ENCODE assay signal across 1 cellular context in the genomic region with DNA sequence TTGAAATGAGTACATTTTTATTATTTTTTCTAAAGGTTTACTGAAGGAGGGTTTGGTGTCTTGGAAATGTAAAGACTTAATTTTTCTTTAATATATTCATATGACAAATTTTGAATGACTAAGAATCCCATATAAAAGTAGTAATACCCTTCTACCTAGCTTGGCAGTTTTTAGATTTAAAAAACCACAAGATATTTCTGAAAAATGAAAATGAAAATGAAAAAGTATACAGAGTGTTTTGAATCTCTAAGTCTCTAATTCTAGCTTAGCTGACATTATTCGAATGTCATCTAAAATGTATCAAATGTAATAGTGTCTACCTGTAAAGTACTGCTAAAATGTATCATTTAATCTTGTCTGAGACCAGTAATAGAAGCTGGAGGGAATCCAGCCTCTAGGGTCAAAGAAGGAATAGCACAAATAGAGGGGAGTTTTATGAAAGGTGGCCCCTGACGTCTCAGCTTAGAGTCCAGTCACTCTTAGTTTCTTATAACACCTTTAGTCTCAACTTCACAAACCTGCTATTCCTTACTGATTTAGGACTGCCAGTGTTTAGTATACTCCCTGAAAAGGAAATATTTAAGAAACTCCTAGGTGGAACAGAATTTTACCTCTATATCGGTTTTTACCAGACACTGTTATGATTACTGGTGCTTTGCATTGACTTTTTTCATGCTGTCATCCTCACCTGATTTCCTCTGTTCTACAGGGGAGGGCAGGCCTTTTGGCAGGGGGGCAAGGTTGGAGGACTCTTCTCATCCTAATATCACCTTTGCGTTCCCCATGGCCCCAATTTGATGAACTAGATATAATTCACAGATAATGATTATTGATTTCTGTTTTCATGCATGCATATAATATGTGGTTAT.
TF ChIP-seq lines count a peak whose summit lies in the region.

No MANE protein-coding gene starts in this region.

TF ChIP-seq in GM12878, 131 proteins besides CTCF, POLR2A, EP300 and RAD21 (continued from another document):
- TF ChIP-seq, protein P1, sequence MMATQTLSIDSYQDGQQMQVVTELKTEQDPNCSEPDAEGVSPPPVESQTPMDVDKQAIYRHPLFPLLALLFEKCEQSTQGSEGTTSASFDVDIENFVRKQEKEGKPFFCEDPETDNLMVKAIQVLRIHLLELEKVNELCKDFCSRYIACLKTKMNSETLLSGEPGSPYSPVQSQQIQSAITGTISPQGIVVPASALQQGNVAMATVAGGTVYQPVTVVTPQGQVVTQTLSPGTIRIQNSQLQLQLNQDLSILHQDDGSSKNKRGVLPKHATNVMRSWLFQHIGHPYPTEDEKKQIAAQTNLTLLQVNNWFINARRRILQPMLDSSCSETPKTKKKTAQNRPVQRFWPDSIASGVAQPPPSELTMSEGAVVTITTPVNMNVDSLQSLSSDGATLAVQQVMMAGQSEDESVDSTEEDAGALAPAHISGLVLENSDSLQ (IDR thresholded peaks at IDR 0.05): peak; percentile 18; the same call in 1 of the 2 replicates
- TF ChIP-seq MTA2 (IDR thresholded peaks at IDR 0.05; ENCODE audit: low read depth): 0 out of 2 replicates have a peak, but pooled peaks have one; percentile 28
- TF ChIP-seq, protein P2, sequence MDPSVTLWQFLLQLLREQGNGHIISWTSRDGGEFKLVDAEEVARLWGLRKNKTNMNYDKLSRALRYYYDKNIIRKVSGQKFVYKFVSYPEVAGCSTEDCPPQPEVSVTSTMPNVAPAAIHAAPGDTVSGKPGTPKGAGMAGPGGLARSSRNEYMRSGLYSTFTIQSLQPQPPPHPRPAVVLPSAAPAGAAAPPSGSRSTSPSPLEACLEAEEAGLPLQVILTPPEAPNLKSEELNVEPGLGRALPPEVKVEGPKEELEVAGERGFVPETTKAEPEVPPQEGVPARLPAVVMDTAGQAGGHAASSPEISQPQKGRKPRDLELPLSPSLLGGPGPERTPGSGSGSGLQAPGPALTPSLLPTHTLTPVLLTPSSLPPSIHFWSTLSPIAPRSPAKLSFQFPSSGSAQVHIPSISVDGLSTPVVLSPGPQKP (IDR thresholded peaks at IDR 0.05; ENCODE audit: low read depth, low read length): no peak
- TF ChIP-seq, protein P3, sequence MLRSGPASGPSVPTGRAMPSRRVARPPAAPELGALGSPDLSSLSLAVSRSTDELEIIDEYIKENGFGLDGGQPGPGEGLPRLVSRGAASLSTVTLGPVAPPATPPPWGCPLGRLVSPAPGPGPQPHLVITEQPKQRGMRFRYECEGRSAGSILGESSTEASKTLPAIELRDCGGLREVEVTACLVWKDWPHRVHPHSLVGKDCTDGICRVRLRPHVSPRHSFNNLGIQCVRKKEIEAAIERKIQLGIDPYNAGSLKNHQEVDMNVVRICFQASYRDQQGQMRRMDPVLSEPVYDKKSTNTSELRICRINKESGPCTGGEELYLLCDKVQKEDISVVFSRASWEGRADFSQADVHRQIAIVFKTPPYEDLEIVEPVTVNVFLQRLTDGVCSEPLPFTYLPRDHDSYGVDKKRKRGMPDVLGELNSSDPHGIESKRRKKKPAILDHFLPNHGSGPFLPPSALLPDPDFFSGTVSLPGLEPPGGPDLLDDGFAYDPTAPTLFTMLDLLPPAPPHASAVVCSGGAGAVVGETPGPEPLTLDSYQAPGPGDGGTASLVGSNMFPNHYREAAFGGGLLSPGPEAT (IDR thresholded peaks at IDR 0.05; ENCODE audit: low read depth): no peak
- TF ChIP-seq TCF7 (IDR thresholded peaks at IDR 0.05; ENCODE audit: borderline replicate concordance): no peak
- TF ChIP-seq JUNB (IDR thresholded peaks at IDR 0.05): no peak
- no peak for TF ChIP-seq TCF12 (IDR thresholded peaks at IDR 0.05; ENCODE audit: low read depth, low read length)
- TF ChIP-seq STAT3 (IDR thresholded peaks at IDR 0.05; ENCODE audit: low read depth, low read length): no peak
- TF ChIP-seq ZZZ3 (IDR thresholded peaks at IDR 0.05; ENCODE audit: control insufficient read depth, insufficient read length, low read depth): no peak
- TF ChIP-seq, protein P4, sequence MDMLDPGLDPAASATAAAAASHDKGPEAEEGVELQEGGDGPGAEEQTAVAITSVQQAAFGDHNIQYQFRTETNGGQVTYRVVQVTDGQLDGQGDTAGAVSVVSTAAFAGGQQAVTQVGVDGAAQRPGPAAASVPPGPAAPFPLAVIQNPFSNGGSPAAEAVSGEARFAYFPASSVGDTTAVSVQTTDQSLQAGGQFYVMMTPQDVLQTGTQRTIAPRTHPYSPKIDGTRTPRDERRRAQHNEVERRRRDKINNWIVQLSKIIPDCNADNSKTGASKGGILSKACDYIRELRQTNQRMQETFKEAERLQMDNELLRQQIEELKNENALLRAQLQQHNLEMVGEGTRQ (IDR thresholded peaks at IDR 0.05; ENCODE audit: borderline replicate concordance, low read depth, low read length): no peak
- TF ChIP-seq CBFB (IDR thresholded peaks at IDR 0.05; ENCODE audit: low read depth): no peak
- no peak for TF ChIP-seq BRCA1 (IDR thresholded peaks at IDR 0.05; ENCODE audit: low read depth, low read length)
- TF ChIP-seq CHD1 (IDR thresholded peaks at IDR 0.05; ENCODE audit: low read depth, low read length): no peak
- TF ChIP-seq TARDBP (IDR thresholded peaks at IDR 0.05; ENCODE audit: borderline replicate concordance): no peak
- no peak for TF ChIP-seq BACH1 (IDR thresholded peaks at IDR 0.05; ENCODE audit: borderline replicate concordance)
- no peak for TF ChIP-seq ZNF384 (IDR thresholded peaks at IDR 0.05; ENCODE audit: borderline replicate concordance, low read depth, low read length)
- TF ChIP-seq, protein P5, sequence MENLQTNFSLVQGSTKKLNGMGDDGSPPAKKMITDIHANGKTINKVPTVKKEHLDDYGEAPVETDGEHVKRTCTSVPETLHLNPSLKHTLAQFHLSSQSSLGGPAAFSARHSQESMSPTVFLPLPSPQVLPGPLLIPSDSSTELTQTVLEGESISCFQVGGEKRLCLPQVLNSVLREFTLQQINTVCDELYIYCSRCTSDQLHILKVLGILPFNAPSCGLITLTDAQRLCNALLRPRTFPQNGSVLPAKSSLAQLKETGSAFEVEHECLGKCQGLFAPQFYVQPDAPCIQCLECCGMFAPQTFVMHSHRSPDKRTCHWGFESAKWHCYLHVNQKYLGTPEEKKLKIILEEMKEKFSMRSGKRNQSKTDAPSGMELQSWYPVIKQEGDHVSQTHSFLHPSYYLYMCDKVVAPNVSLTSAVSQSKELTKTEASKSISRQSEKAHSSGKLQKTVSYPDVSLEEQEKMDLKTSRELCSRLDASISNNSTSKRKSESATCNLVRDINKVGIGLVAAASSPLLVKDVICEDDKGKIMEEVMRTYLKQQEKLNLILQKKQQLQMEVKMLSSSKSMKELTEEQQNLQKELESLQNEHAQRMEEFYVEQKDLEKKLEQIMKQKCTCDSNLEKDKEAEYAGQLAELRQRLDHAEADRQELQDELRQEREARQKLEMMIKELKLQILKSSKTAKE (IDR thresholded peaks at IDR 0.05; ENCODE audit: low read depth, poor library complexity, severe bottlenecking): peak; percentile 17
- TF ChIP-seq SMAD1 (IDR thresholded peaks at IDR 0.05; ENCODE audit: low read depth, partially characterized antibody): peak; percentile 27
- TF ChIP-seq, protein P6, sequence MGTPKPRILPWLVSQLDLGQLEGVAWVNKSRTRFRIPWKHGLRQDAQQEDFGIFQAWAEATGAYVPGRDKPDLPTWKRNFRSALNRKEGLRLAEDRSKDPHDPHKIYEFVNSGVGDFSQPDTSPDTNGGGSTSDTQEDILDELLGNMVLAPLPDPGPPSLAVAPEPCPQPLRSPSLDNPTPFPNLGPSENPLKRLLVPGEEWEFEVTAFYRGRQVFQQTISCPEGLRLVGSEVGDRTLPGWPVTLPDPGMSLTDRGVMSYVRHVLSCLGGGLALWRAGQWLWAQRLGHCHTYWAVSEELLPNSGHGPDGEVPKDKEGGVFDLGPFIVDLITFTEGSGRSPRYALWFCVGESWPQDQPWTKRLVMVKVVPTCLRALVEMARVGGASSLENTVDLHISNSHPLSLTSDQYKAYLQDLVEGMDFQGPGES (IDR thresholded peaks at IDR 0.05): no peak
- TF ChIP-seq MEF2A (IDR thresholded peaks at IDR 0.05; ENCODE audit: insufficient read depth, low read depth, low read length): no peak
- no peak for TF ChIP-seq NFYA (IDR thresholded peaks at IDR 0.05; ENCODE audit: borderline replicate concordance, low read depth, low read length)
- 0 out of 2 replicates have a peak, but pooled peaks have one; percentile 64 for TF ChIP-seq ASH2L (IDR thresholded peaks at IDR 0.05; ENCODE audit: borderline replicate concordance, low read depth)
- TF ChIP-seq RCOR1 (conservative IDR thresholded peaks at IDR 0.05; ENCODE audit: low read depth, low read length): no peak
- TF ChIP-seq GATAD2B (conservative IDR thresholded peaks at IDR 0.05; ENCODE audit: low read depth): no peak
- no peak for TF ChIP-seq EED (IDR thresholded peaks at IDR 0.05; ENCODE audit: low read depth)
- TF ChIP-seq HDGF (IDR thresholded peaks at IDR 0.05): no peak
- 0 out of 2 replicates have a peak, but pooled peaks have one; percentile 27 for TF ChIP-seq ATF7 (IDR thresholded peaks at IDR 0.05; ENCODE audit: low read depth)
- no peak for TF ChIP-seq SMAD5 (IDR thresholded peaks at IDR 0.05; ENCODE audit: low read depth)
- TF ChIP-seq CREM (IDR thresholded peaks at IDR 0.05; ENCODE audit: low read depth): no peak
- TF ChIP-seq, protein P7, sequence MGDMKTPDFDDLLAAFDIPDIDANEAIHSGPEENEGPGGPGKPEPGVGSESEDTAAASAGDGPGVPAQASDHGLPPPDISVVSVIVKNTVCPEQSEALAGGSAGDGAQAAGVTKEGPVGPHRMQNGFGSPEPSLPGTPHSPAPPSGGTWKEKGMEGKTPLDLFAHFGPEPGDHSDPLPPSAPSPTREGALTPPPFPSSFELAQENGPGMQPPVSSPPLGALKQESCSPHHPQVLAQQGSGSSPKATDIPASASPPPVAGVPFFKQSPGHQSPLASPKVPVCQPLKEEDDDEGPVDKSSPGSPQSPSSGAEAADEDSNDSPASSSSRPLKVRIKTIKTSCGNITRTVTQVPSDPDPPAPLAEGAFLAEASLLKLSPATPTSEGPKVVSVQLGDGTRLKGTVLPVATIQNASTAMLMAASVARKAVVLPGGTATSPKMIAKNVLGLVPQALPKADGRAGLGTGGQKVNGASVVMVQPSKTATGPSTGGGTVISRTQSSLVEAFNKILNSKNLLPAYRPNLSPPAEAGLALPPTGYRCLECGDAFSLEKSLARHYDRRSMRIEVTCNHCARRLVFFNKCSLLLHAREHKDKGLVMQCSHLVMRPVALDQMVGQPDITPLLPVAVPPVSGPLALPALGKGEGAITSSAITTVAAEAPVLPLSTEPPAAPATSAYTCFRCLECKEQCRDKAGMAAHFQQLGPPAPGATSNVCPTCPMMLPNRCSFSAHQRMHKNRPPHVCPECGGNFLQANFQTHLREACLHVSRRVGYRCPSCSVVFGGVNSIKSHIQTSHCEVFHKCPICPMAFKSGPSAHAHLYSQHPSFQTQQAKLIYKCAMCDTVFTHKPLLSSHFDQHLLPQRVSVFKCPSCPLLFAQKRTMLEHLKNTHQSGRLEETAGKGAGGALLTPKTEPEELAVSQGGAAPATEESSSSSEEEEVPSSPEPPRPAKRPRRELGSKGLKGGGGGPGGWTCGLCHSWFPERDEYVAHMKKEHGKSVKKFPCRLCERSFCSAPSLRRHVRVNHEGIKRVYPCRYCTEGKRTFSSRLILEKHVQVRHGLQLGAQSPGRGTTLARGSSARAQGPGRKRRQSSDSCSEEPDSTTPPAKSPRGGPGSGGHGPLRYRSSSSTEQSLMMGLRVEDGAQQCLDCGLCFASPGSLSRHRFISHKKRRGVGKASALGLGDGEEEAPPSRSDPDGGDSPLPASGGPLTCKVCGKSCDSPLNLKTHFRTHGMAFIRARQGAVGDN (IDR thresholded peaks at IDR 0.05): no peak
- TF ChIP-seq, protein P8, sequence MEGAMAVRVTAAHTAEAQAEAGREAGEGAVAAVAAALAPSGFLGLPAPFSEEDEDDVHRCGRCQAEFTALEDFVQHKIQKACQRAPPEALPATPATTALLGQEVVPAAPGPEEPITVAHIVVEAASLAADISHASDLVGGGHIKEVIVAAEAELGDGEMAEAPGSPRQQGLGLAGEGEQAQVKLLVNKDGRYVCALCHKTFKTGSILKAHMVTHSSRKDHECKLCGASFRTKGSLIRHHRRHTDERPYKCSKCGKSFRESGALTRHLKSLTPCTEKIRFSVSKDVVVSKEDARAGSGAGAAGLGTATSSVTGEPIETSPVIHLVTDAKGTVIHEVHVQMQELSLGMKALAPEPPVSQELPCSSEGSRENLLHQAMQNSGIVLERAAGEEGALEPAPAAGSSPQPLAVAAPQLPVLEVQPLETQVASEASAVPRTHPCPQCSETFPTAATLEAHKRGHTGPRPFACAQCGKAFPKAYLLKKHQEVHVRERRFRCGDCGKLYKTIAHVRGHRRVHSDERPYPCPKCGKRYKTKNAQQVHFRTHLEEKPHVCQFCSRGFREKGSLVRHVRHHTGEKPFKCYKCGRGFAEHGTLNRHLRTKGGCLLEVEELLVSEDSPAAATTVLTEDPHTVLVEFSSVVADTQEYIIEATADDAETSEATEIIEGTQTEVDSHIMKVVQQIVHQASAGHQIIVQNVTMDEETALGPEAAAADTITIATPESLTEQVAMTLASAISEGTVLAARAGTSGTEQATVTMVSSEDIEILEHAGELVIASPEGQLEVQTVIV (IDR thresholded peaks at IDR 0.05; ENCODE audit: borderline replicate concordance, partially characterized antibody): no peak
- TF ChIP-seq, protein P9, sequence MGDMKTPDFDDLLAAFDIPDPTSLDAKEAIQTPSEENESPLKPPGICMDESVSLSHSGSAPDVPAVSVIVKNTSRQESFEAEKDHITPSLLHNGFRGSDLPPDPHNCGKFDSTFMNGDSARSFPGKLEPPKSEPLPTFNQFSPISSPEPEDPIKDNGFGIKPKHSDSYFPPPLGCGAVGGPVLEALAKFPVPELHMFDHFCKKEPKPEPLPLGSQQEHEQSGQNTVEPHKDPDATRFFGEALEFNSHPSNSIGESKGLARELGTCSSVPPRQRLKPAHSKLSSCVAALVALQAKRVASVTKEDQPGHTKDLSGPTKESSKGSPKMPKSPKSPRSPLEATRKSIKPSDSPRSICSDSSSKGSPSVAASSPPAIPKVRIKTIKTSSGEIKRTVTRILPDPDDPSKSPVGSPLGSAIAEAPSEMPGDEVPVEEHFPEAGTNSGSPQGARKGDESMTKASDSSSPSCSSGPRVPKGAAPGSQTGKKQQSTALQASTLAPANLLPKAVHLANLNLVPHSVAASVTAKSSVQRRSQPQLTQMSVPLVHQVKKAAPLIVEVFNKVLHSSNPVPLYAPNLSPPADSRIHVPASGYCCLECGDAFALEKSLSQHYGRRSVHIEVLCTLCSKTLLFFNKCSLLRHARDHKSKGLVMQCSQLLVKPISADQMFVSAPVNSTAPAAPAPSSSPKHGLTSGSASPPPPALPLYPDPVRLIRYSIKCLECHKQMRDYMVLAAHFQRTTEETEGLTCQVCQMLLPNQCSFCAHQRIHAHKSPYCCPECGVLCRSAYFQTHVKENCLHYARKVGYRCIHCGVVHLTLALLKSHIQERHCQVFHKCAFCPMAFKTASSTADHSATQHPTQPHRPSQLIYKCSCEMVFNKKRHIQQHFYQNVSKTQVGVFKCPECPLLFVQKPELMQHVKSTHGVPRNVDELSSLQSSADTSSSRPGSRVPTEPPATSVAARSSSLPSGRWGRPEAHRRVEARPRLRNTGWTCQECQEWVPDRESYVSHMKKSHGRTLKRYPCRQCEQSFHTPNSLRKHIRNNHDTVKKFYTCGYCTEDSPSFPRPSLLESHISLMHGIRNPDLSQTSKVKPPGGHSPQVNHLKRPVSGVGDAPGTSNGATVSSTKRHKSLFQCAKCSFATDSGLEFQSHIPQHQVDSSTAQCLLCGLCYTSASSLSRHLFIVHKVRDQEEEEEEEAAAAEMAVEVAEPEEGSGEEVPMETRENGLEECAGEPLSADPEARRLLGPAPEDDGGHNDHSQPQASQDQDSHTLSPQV (IDR thresholded peaks at IDR 0.05): no peak
- no peak for TF ChIP-seq SREBF2 (IDR thresholded peaks at IDR 0.05; ENCODE audit: low read length)
